1 cellular context compared by ENCODE assay signal in the genomic region with DNA sequence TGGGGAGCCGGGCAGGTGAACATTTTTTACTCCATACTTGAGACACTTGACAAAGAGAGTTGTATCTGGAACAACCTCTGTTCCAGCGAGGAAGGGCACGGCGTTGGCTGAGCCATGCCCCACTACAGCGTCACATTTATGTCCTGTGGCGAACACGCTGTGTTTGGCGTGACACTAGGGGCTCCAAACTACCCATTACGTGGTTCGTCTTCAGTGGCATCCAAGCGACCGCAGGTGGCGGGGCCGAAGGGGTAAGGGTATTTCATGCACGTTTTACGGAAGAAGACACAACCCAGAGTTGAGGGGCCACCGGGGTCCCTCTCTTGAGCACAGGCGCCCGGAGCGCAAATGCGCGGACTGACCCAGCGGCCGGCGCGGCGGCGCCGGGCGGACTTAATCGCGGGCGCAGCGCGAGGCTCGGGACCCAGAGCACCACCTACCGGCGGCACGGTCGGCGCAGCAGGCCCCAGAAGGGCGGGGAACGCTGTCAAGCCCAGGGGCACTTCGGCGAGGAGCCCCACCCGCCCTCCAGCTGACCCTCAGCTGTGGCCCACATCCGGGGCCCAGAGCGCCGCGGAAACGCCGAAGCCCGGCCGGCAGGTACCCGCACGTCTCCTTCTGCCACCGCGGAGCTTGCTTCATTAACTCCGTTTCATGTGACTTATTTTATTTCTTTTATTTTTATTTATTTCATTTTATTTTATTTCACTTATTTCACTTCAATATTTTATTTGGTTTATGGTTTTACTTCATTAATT.
TF ChIP-seq lines count a peak whose summit lies in the region.

No MANE protein-coding gene starts in this region.

TF ChIP-seq in K562, 482 proteins besides CTCF, POLR2A, EP300 and RAD21 (continued from another document and continues in another):
- TF ChIP-seq, protein P1, sequence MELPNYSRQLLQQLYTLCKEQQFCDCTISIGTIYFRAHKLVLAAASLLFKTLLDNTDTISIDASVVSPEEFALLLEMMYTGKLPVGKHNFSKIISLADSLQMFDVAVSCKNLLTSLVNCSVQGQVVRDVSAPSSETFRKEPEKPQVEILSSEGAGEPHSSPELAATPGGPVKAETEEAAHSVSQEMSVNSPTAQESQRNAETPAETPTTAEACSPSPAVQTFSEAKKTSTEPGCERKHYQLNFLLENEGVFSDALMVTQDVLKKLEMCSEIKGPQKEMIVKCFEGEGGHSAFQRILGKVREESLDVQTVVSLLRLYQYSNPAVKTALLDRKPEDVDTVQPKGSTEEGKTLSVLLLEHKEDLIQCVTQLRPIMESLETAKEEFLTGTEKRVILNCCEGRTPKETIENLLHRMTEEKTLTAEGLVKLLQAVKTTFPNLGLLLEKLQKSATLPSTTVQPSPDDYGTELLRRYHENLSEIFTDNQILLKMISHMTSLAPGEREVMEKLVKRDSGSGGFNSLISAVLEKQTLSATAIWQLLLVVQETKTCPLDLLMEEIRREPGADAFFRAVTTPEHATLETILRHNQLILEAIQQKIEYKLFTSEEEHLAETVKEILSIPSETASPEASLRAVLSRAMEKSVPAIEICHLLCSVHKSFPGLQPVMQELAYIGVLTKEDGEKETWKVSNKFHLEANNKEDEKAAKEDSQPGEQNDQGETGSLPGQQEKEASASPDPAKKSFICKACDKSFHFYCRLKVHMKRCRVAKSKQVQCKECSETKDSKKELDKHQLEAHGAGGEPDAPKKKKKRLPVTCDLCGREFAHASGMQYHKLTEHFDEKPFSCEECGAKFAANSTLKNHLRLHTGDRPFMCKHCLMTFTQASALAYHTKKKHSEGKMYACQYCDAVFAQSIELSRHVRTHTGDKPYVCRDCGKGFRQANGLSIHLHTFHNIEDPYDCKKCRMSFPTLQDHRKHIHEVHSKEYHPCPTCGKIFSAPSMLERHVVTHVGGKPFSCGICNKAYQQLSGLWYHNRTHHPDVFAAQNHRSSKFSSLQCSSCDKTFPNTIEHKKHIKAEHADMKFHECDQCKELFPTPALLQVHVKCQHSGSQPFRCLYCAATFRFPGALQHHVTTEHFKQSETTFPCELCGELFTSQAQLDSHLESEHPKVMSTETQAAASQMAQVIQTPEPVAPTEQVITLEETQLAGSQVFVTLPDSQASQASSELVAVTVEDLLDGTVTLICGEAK (IDR thresholded peaks at IDR 0.05): 0 out of 2 replicates have a peak, but pooled peaks have one; percentile 18
- TF ChIP-seq, protein P1 (CRISPR knock-in tag; IDR thresholded peaks at IDR 0.05): no peak
- TF ChIP-seq NFE2 (IDR thresholded peaks at IDR 0.05; ENCODE audit: low read depth) (no peak), NRF1 (conservative IDR thresholded peaks at IDR 0.05 in 1 of 2, IDR thresholded peaks at IDR 0.05 in 1 of 2) (peak; percentile 81 to 84), L3MBTL2 (IDR thresholded peaks at IDR 0.05) (peak; percentile 82), PTTG1 (tag; IDR thresholded peaks at IDR 0.05; ENCODE audit: low read depth) (no peak), NCOA1 (IDR thresholded peaks at IDR 0.05; ENCODE audit: low read depth) (no peak), SAFB (IDR thresholded peaks at IDR 0.05; ENCODE audit: borderline replicate concordance, low read depth, low read length) (no peak), PYGO2 (tag; IDR thresholded peaks at IDR 0.05) (no peak), JUND (IDR thresholded peaks at IDR 0.05; ENCODE audit: borderline replicate concordance, low read depth, low read length) (peak; percentile 49; the same call in 1 of the 2 replicates), JUND (tag; IDR thresholded peaks at IDR 0.05; ENCODE audit: borderline replicate concordance, low read depth, low read length) (no peak), POLR2B (IDR thresholded peaks at IDR 0.05; ENCODE audit: low read depth, partially characterized antibody) (peak; percentile 37), TAF1 (IDR thresholded peaks at IDR 0.05; ENCODE audit: control insufficient read depth, extremely low read depth, insufficient read depth, low read length, severe bottlenecking) (peak; percentile 67), PHF20 (IDR thresholded peaks at IDR 0.05; ENCODE audit: partially characterized antibody) (peak; percentile 46), ZNF436 (CRISPR knock-in tag; IDR thresholded peaks at IDR 0.05) (no peak), SPI1 (IDR thresholded peaks at IDR 0.05; ENCODE audit: borderline replicate concordance, low read depth, low read length) (no peak), ESRRB (CRISPR knock-in tag; IDR thresholded peaks at IDR 0.05; ENCODE audit: borderline replicate concordance) (no peak), RBM14 (IDR thresholded peaks at IDR 0.05; ENCODE audit: borderline replicate concordance, insufficient read depth, low read depth, low read length) (no peak), ZBTB17 (CRISPR knock-in tag; IDR thresholded peaks at IDR 0.05) (no peak), ZNF124 (CRISPR knock-in tag; IDR thresholded peaks at IDR 0.05) (no peak), MECOM (CRISPR knock-in tag; IDR thresholded peaks at IDR 0.05) (no peak), ZNF174 (CRISPR knock-in tag; IDR thresholded peaks at IDR 0.05) (no peak), LEF1 (IDR thresholded peaks at IDR 0.05) (no peak), CBFB (CRISPR knock-in tag; IDR thresholded peaks at IDR 0.05) (no peak; the same call in 1 of the 2 replicates), HNRNPK (IDR thresholded peaks at IDR 0.05; ENCODE audit: low read depth, low read length, poor library complexity, severe bottlenecking) (peak; percentile 99), TFAM (CRISPR knock-in tag; conservative IDR thresholded peaks at IDR 0.05) (no peak), ATF1 (CRISPR knock-in tag; IDR thresholded peaks at IDR 0.05) (no peak), ATF1 (tag; IDR thresholded peaks at IDR 0.05) (peak; percentile 84), TAF9B (IDR thresholded peaks at IDR 0.05; ENCODE audit: partially characterized antibody) (peak; percentile 90), HEY1 (CRISPR knock-in tag; IDR thresholded peaks at IDR 0.05; ENCODE audit: borderline replicate concordance) (no peak)
- TF ChIP-seq, protein P2, sequence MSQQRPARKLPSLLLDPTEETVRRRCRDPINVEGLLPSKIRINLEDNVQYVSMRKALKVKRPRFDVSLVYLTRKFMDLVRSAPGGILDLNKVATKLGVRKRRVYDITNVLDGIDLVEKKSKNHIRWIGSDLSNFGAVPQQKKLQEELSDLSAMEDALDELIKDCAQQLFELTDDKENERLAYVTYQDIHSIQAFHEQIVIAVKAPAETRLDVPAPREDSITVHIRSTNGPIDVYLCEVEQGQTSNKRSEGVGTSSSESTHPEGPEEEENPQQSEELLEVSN (IDR thresholded peaks at IDR 0.05; ENCODE audit: borderline replicate concordance in 1 of 2, extremely low read depth in 1 of 2, insufficient read depth in 1 of 2, insufficient read length in 1 of 2, low read depth in 1 of 2, low read length in 1 of 2, poor library complexity in 1 of 2, severe bottlenecking in 1 of 2): peak; percentile 69 to 90
- TF ChIP-seq, protein P3, sequence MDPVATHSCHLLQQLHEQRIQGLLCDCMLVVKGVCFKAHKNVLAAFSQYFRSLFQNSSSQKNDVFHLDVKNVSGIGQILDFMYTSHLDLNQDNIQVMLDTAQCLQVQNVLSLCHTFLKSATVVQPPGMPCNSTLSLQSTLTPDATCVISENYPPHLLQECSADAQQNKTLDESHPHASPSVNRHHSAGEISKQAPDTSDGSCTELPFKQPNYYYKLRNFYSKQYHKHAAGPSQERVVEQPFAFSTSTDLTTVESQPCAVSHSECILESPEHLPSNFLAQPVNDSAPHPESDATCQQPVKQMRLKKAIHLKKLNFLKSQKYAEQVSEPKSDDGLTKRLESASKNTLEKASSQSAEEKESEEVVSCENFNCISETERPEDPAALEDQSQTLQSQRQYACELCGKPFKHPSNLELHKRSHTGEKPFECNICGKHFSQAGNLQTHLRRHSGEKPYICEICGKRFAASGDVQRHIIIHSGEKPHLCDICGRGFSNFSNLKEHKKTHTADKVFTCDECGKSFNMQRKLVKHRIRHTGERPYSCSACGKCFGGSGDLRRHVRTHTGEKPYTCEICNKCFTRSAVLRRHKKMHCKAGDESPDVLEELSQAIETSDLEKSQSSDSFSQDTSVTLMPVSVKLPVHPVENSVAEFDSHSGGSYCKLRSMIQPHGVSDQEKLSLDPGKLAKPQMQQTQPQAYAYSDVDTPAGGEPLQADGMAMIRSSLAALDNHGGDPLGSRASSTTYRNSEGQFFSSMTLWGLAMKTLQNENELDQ (CRISPR knock-in tag; IDR thresholded peaks at IDR 0.05; ENCODE audit: borderline replicate concordance): no peak
- TF ChIP-seq, protein P4, sequence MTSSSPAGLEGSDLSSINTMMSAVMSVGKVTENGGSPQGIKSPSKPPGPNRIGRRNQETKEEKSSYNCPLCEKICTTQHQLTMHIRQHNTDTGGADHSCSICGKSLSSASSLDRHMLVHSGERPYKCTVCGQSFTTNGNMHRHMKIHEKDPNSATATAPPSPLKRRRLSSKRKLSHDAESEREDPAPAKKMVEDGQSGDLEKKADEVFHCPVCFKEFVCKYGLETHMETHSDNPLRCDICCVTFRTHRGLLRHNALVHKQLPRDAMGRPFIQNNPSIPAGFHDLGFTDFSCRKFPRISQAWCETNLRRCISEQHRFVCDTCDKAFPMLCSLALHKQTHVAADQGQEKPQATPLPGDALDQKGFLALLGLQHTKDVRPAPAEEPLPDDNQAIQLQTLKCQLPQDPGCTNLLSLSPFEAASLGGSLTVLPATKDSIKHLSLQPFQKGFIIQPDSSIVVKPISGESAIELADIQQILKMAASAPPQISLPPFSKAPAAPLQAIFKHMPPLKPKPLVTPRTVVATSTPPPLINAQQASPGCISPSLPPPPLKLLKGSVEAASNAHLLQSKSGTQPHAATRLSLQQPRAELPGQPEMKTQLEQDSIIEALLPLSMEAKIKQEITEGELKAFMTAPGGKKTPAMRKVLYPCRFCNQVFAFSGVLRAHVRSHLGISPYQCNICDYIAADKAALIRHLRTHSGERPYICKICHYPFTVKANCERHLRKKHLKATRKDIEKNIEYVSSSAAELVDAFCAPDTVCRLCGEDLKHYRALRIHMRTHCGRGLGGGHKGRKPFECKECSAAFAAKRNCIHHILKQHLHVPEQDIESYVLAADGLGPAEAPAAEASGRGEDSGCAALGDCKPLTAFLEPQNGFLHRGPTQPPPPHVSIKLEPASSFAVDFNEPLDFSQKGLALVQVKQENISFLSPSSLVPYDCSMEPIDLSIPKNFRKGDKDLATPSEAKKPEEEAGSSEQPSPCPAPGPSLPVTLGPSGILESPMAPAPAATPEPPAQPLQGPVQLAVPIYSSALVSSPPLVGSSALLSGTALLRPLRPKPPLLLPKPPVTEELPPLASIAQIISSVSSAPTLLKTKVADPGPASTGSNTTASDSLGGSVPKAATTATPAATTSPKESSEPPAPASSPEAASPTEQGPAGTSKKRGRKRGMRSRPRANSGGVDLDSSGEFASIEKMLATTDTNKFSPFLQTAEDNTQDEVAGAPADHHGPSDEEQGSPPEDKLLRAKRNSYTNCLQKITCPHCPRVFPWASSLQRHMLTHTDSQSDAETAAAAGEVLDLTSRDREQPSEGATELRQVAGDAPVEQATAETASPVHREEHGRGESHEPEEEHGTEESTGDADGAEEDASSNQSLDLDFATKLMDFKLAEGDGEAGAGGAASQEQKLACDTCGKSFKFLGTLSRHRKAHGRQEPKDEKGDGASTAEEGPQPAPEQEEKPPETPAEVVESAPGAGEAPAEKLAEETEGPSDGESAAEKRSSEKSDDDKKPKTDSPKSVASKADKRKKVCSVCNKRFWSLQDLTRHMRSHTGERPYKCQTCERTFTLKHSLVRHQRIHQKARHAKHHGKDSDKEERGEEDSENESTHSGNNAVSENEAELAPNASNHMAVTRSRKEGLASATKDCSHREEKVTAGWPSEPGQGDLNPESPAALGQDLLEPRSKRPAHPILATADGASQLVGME (CRISPR knock-in tag; IDR thresholded peaks at IDR 0.05): no peak
- TF ChIP-seq, protein P5, sequence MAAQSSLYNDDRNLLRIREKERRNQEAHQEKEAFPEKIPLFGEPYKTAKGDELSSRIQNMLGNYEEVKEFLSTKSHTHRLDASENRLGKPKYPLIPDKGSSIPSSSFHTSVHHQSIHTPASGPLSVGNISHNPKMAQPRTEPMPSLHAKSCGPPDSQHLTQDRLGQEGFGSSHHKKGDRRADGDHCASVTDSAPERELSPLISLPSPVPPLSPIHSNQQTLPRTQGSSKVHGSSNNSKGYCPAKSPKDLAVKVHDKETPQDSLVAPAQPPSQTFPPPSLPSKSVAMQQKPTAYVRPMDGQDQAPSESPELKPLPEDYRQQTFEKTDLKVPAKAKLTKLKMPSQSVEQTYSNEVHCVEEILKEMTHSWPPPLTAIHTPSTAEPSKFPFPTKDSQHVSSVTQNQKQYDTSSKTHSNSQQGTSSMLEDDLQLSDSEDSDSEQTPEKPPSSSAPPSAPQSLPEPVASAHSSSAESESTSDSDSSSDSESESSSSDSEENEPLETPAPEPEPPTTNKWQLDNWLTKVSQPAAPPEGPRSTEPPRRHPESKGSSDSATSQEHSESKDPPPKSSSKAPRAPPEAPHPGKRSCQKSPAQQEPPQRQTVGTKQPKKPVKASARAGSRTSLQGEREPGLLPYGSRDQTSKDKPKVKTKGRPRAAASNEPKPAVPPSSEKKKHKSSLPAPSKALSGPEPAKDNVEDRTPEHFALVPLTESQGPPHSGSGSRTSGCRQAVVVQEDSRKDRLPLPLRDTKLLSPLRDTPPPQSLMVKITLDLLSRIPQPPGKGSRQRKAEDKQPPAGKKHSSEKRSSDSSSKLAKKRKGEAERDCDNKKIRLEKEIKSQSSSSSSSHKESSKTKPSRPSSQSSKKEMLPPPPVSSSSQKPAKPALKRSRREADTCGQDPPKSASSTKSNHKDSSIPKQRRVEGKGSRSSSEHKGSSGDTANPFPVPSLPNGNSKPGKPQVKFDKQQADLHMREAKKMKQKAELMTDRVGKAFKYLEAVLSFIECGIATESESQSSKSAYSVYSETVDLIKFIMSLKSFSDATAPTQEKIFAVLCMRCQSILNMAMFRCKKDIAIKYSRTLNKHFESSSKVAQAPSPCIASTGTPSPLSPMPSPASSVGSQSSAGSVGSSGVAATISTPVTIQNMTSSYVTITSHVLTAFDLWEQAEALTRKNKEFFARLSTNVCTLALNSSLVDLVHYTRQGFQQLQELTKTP (IDR thresholded peaks at IDR 0.05; ENCODE audit: low read depth in 1 of 2, partially characterized antibody in 2 of 2): no peak
